Comparison of ENCODE assay signal across 18 cellular contexts in the genomic region with DNA sequence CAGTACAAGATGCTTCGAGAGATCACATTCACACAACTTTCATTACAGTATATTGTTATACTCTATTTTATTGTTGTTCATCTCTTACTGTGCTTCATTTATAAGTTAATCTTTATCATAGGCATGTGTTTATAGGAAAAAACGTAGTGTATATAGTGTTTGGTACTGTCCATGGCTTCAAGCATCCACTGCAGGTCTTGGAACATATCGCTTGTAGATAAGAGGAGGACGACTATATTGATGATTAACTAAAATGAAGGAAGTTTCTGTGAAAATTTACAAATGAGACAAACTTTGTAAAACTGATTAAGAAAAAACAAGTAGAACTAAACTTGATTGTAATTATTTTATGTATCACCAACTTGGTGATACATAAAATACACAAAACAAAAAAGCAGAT.
DNase-seq lines count a peak whose midpoint lies in the region; ATAC-seq, FAIRE-seq and TF ChIP-seq lines count a peak whose summit lies in the region.
"Had no signal": no experiment of that assay in that cellular context is flagged by ENCODE, and none has a peak within 500 bp of the region (broad histone marks: within the 10 kb centered on the region; RNA-seq: fewer than 3 reads in every experiment).

No MANE protein-coding gene starts in this region.

- peaks cover 17% of the 10 kb centered on the region for H3K4me1 Mint-ChIP-seq in GM23338
- H3K4me1 Mint-ChIP-seq in endothelial cell (ENCODE audit: unreplicated experiment): peaks cover 14% of the 10 kb centered on the region

- peaks cover 91% of the 10 kb centered on the region for H3K79me2 ChIP-seq in GM23338 (replicated peaks; ENCODE audit: insufficient read depth)

- no peak for TF ChIP-seq EP300 in A549 (IDR thresholded peaks at IDR 0.05)

- no peak for DNase-seq in A549 (ENCODE audit: low read depth in 1 of 2, low spot score in 1 of 2)
- no peak for DNase-seq in GM23338 (ENCODE audit: low spot score)
- DNase-seq in endothelial cell (ENCODE audit: low spot score): no peak
- DNase-seq in psoas muscle: no peak
- DNase-seq in BE2C: no peak
- DNase-seq in dermis blood vessel endothelial cell: no peak
- DNase-seq: AML-193; CD4-positive, alpha-beta memory T cell; DMS79 treated with DMSO at 0.1 percent for 48 hours; IMR-90; KBM-7 had no signal

- no peak for FAIRE-seq in A549 (lab: Jason Lieb, UNC)
- FAIRE-seq: GM12878, GM19239, HTR-8/SVneo had no signal

- H3K9me3 ChIP-seq in A549: peaks cover 6% of the 10 kb centered on the region; the same call in 1 of the 3 replicates
- peaks cover 7% of the 10 kb centered on the region for H3K9me3 ChIP-seq in psoas muscle
- no peaks in the 10 kb centered on the region for H3K9me3 ChIP-seq in BE2C

- TF ChIP-seq RAD21 in A549 (conservative IDR thresholded peaks at IDR 0.05 in 1 of 2, IDR thresholded peaks at IDR 0.05 in 1 of 2): no peak

- H3K36me3 Mint-ChIP-seq in GM23338 (ENCODE audit: low read depth) (peaks cover 9% of the 10 kb centered on the region), endothelial cell (ENCODE audit: low read depth, unreplicated experiment) (peaks cover 3% of the 10 kb centered on the region)

- H3K27me3 ChIP-seq in GM23338 (ENCODE audit: insufficient read depth): no peaks in the 10 kb centered on the region
- H3K27me3 ChIP-seq in psoas muscle (ENCODE audit: insufficient read depth in 3 of 3, low read length in 2 of 3): no peaks in the 10 kb centered on the region
- no peaks in the 10 kb centered on the region for H3K27me3 ChIP-seq in BE2C
- H3K27me3 ChIP-seq: BLaER1 had no signal

- TF ChIP-seq POLR2A in A549 (IDR thresholded peaks at IDR 0.05; ENCODE audit: low read length): no peak

- H3K27me3 Mint-ChIP-seq in GM23338 (ENCODE audit: insufficient read depth, low read depth, poor library complexity) (no peaks in the 10 kb centered on the region), endothelial cell (ENCODE audit: unreplicated experiment) (peaks cover 2% of the 10 kb centered on the region)
- H3K27me3 Mint-ChIP-seq: CD4-positive, alpha-beta memory T cell had no signal

- H4K20me1 ChIP-seq in GM23338 (replicated peaks; ENCODE audit: insufficient read depth): peaks cover 14% of the 10 kb centered on the region; the same call in 1 of the 2 replicates

- POLR2A ChIA-PET in A549 (lab: Yijun Ruan, JAX): no interaction called here

- ATAC-seq in A549 (peak in 1 of 2 experiments; percentile 56; a peak in 2 of 6 replicates), GM23338 (no peak), psoas muscle (no peak), HG03378 (IDR thresholded peaks at IDR 0.05; ENCODE audit: unreplicated experiment) (no peak)
- ATAC-seq: GM12878 had no signal

- peaks cover 20% of the 10 kb centered on the region for H3K4me1 ChIP-seq in A549
- peaks cover 9% of the 10 kb centered on the region; the same call in 1 of the 2 replicates for H3K4me1 ChIP-seq in GM23338 (ENCODE audit: insufficient read depth)
- peaks cover 71% of the 10 kb centered on the region for H3K4me1 ChIP-seq in psoas muscle
- no peaks in the 10 kb centered on the region for H3K4me1 ChIP-seq in BE2C
- H3K4me1 ChIP-seq: BLaER1, HAP-1 had no signal

- intact Hi-C loops in psoas muscle (cut with DNase I): no loop called here

- peak overlapping the region; percentile 83; the same call in 1 of the 2 replicates for H3K27ac Mint-ChIP-seq in GM23338
- H3K27ac Mint-ChIP-seq in endothelial cell (ENCODE audit: unreplicated experiment): peak overlapping the region; percentile 18
- H3K27ac Mint-ChIP-seq: CD14-positive monocyte had no signal

- no peaks in the 10 kb centered on the region for H3K36me3 ChIP-seq in GM23338 (ENCODE audit: insufficient read depth)
- H3K36me3 ChIP-seq in psoas muscle (ENCODE audit: insufficient read depth in 1 of 2, low read depth in 1 of 2): no peaks in the 10 kb centered on the region
- no peaks in the 10 kb centered on the region for H3K36me3 ChIP-seq in BE2C
- H3K36me3 ChIP-seq: HAP-1 had no signal

- H3F3A ChIP-seq in GM23338 (replicated peaks; ENCODE audit: low read depth): no peaks in the 10 kb centered on the region

- H3K27ac ChIP-seq in A549 (peak overlapping the region in 1 of 2 experiments; percentile 50; a peak in 1 of 6 replicates), GM23338 (ENCODE audit: low read depth) (no peak overlapping the region), psoas muscle (peak overlapping the region; percentile 51)
- H3K27ac ChIP-seq: BLaER1 had no signal

- H2AFZ ChIP-seq in GM23338: no peak overlapping the region

- H3K9me2 ChIP-seq in GM23338 (ENCODE audit: insufficient read depth): no peaks in the 10 kb centered on the region

- H3K4me2 ChIP-seq in A549 (peak overlapping the region; percentile 65), GM23338 (no peak overlapping the region)
- H3K4me2 ChIP-seq: BLaER1 had no signal

- no peak overlapping the region for H3K4me3 ChIP-seq in A549
- H3K4me3 ChIP-seq in GM23338: no peak overlapping the region
- H3K4me3 ChIP-seq in psoas muscle: no peak overlapping the region
- H3K4me3 ChIP-seq in BE2C (ENCODE audit: low read depth, low read length): no peak overlapping the region
- H3K4me3 ChIP-seq: BLaER1, GM12878, HAP-1 had no signal

- H3K9me3 Mint-ChIP-seq in GM23338 (peaks cover 4% of the 10 kb centered on the region), endothelial cell (ENCODE audit: unreplicated experiment) (no peaks in the 10 kb centered on the region)

- CTCF ChIA-PET in A549 (lab: Yijun Ruan, JAX): no interaction called here

- 54% methylated on average over 4 of the region's 4 CpGs for WGBS in A549 (ENCODE audit: missing lambda C conversion rate)
- WGBS in psoas muscle, 3 donors: 69 to 83% (median 74%) methylated on average over 4 of the region's 4 CpGs

- TF ChIP-seq CTCF in A549 (IDR thresholded peaks at IDR 0.05): no peak
- TF ChIP-seq CTCF in GM23338 (conservative IDR thresholded peaks at IDR 0.05; ENCODE audit: low read depth in 2 of 2): no peak
- no peak for TF ChIP-seq CTCF in endothelial cell (IDR thresholded peaks at IDR 0.05; ENCODE audit: unreplicated experiment)
- TF ChIP-seq CTCF in psoas muscle (IDR thresholded peaks at IDR 0.05): no peak
- TF ChIP-seq CTCF in BE2C (IDR thresholded peaks at IDR 0.05; ENCODE audit: low read depth, low read length): no peak

- no peak overlapping the region for H3K4me3 Mint-ChIP-seq in GM23338
- H3K4me3 Mint-ChIP-seq in endothelial cell (ENCODE audit: unreplicated experiment): no peak overlapping the region
- H3K4me3 Mint-ChIP-seq: CD14-positive monocyte; CD4-positive, alpha-beta memory T cell had no signal

TF ChIP-seq in A549, 52 proteins besides CTCF, POLR2A, EP300 and RAD21 (continues in another document):
- TF ChIP-seq RARB (CRISPR knock-in tag; IDR thresholded peaks at IDR 0.05) (no peak), HDAC2 (IDR thresholded peaks at IDR 0.05) (no peak), NR3C1 (IDR thresholded peaks at IDR 0.05) (no peak), PHF8 (IDR thresholded peaks at IDR 0.05; ENCODE audit: borderline replicate concordance, low read depth) (no peak)
- TF ChIP-seq, protein P1, sequence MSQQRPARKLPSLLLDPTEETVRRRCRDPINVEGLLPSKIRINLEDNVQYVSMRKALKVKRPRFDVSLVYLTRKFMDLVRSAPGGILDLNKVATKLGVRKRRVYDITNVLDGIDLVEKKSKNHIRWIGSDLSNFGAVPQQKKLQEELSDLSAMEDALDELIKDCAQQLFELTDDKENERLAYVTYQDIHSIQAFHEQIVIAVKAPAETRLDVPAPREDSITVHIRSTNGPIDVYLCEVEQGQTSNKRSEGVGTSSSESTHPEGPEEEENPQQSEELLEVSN (IDR thresholded peaks at IDR 0.05; ENCODE audit: borderline replicate concordance, low read depth): no peak
- TF ChIP-seq, protein P2, sequence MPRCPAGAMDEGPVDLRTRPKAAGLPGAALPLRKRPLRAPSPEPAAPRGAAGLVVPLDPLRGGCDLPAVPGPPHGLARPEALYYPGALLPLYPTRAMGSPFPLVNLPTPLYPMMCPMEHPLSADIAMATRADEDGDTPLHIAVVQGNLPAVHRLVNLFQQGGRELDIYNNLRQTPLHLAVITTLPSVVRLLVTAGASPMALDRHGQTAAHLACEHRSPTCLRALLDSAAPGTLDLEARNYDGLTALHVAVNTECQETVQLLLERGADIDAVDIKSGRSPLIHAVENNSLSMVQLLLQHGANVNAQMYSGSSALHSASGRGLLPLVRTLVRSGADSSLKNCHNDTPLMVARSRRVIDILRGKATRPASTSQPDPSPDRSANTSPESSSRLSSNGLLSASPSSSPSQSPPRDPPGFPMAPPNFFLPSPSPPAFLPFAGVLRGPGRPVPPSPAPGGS (IDR thresholded peaks at IDR 0.05): no peak

TF ChIP-seq in GM23338, 12 proteins besides CTCF, POLR2A, EP300 and RAD21:
- TF ChIP-seq, protein P3, sequence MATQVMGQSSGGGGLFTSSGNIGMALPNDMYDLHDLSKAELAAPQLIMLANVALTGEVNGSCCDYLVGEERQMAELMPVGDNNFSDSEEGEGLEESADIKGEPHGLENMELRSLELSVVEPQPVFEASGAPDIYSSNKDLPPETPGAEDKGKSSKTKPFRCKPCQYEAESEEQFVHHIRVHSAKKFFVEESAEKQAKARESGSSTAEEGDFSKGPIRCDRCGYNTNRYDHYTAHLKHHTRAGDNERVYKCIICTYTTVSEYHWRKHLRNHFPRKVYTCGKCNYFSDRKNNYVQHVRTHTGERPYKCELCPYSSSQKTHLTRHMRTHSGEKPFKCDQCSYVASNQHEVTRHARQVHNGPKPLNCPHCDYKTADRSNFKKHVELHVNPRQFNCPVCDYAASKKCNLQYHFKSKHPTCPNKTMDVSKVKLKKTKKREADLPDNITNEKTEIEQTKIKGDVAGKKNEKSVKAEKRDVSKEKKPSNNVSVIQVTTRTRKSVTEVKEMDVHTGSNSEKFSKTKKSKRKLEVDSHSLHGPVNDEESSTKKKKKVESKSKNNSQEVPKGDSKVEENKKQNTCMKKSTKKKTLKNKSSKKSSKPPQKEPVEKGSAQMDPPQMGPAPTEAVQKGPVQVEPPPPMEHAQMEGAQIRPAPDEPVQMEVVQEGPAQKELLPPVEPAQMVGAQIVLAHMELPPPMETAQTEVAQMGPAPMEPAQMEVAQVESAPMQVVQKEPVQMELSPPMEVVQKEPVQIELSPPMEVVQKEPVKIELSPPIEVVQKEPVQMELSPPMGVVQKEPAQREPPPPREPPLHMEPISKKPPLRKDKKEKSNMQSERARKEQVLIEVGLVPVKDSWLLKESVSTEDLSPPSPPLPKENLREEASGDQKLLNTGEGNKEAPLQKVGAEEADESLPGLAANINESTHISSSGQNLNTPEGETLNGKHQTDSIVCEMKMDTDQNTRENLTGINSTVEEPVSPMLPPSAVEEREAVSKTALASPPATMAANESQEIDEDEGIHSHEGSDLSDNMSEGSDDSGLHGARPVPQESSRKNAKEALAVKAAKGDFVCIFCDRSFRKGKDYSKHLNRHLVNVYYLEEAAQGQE (IDR thresholded peaks at IDR 0.05; ENCODE audit: unreplicated experiment): no peak
- TF ChIP-seq POLR2AphosphoS5 (IDR thresholded peaks at IDR 0.05; ENCODE audit: low read depth): no peak
